ENCODE assay signal across 8 cellular contexts in genomic region chr16:25257504-25257955, GRCh38. TPM values are rescaled to one million over a fixed set of nuclear protein-coding genes. Genes with fewer than 3 reads are reported as not detected.
A peak's percentile ranks its signal among the peaks of the same experiment; 100 is the strongest.
DNase-seq lines count a peak whose midpoint lies in the region; ATAC-seq and TF ChIP-seq lines count a peak whose summit lies in the region.

ZKSCAN2 (minus strand) TSS chr16:25257845; CDS start chr16:25257127, 718 bp downstream.

- H3K9ac ChIP-seq in liver (ENCODE audit: low read depth in 1 of 2, low read length in 2 of 2): peak within 1 kb of the TSS; percentile 69 to 90

- H3K36me3 Mint-ChIP-seq in dendritic cell treated with granulocyte-macrophage colony-stimulating factor and Interleukin-4, amounts not matched to agents 40 ng/mL and 50 ng/mL, for 4 days (ENCODE audit: low read depth): peaks cover 58% of the 10 kb centered on the region

- DNase-seq in AG09319 (ENCODE audit: extremely low read depth, low read depth) (peak; percentile 81), NCI-H446 (lab: John Stamatoyannopoulos, UW) (peak; percentile 83 to 92)
- peak; percentile 61 to 73 for DNase-seq in activated CD4-positive, alpha-beta T cell treated with anti-CD3 and anti-CD28 coated beads, Interleukin-2, amount 50 U/mL, for 24 hours (ENCODE audit: low read depth in 1 of 2, low spot score in 1 of 2)
- peak; percentile 83 for DNase-seq in stimulated activated CD4-positive, alpha-beta T cell treated with anti-CD3 and anti-CD28 coated beads, Interleukin-4, amount 100 ng/mL, for 1 hour

- no peaks in the 10 kb centered on the region for H3K9me3 Mint-ChIP-seq in dendritic cell treated with granulocyte-macrophage colony-stimulating factor and Interleukin-4, amounts not matched to agents 40 ng/mL and 50 ng/mL, for 4 days

- TF ChIP-seq CTCF in AG09319 (IDR thresholded peaks at IDR 0.05; ENCODE audit: low read depth, low read length): no peak
- TF ChIP-seq CTCF in liver (IDR thresholded peaks at IDR 0.05; ENCODE audit: low read depth, low read length, missing input control): no peak

- under 1% methylated on average over 65 of the region's 65 CpGs for WGBS in liver

- H3K27me3 Mint-ChIP-seq in dendritic cell treated with granulocyte-macrophage colony-stimulating factor and Interleukin-4, amounts not matched to agents 40 ng/mL and 50 ng/mL, for 4 days: no peaks in the 10 kb centered on the region

- no peaks in the 10 kb centered on the region for H3K27me3 ChIP-seq in liver (ENCODE audit: control insufficient read depth in 4 of 4, insufficient read depth in 4 of 4, low read length in 3 of 4)

- intact Hi-C loops in dendritic cell treated with granulocyte-macrophage colony-stimulating factor and Interleukin-4, amounts not matched to agents 40 ng/mL and 50 ng/mL, for 4 days (cut with micrococcal nuclease): no loop called here

- H3K9me3 ChIP-seq in liver (ENCODE audit: control insufficient read depth in 4 of 4, low read length in 3 of 4): no peaks in the 10 kb centered on the region

- no peak for TF ChIP-seq RAD21 in liver (IDR thresholded peaks at IDR 0.05)

- peaks cover 46% of the 10 kb centered on the region for H3K4me1 Mint-ChIP-seq in dendritic cell treated with granulocyte-macrophage colony-stimulating factor and Interleukin-4, amounts not matched to agents 40 ng/mL and 50 ng/mL, for 4 days (ENCODE audit: low read depth)

- H3K4me1 ChIP-seq in liver (ENCODE audit: control insufficient read depth in 4 of 4, insufficient read depth in 4 of 4, low read length in 3 of 4): peaks cover 0 to 24% (median 21%) of the 10 kb centered on the region in 4 donors

- ATAC-seq in GM18870 (IDR thresholded peaks at IDR 0.05; ENCODE audit: unreplicated experiment) (peak; percentile 74), HG03103 (IDR thresholded peaks at IDR 0.05; ENCODE audit: low read depth, unreplicated experiment) (peak; percentile 76)

- H3K4me3 ChIP-seq in liver (ENCODE audit: low read depth in 1 of 3, low read length in 3 of 3): peak within 1 kb of the TSS; percentile 65 to 80 (median 66)

- peak within 1 kb of the TSS; percentile 95 for H3K27ac Mint-ChIP-seq in dendritic cell treated with granulocyte-macrophage colony-stimulating factor and Interleukin-4, amounts not matched to agents 40 ng/mL and 50 ng/mL, for 4 days

- peak within 1 kb of the TSS; percentile 98 to 99 for H3K27ac ChIP-seq in liver (ENCODE audit: low read depth in 1 of 2, low read length in 2 of 2)

- peak within 1 kb of the TSS; percentile 90 for H3K4me3 Mint-ChIP-seq in dendritic cell treated with granulocyte-macrophage colony-stimulating factor and Interleukin-4, amounts not matched to agents 40 ng/mL and 50 ng/mL, for 4 days

- H3K36me3 ChIP-seq in liver (ENCODE audit: control insufficient read depth in 4 of 4, insufficient read depth in 3 of 4, low read depth in 1 of 4, low read length in 3 of 4): peaks cover 4 to 19% (median 14%) of the 10 kb centered on the region in 4 donors

TF ChIP-seq in liver, 16 proteins besides CTCF, POLR2A, EP300 and RAD21:
- peak; percentile 23 for TF ChIP-seq SP1 (IDR thresholded peaks at IDR 0.05)
- no peak for TF ChIP-seq MAX (IDR thresholded peaks at IDR 0.05)
- TF ChIP-seq GABPA (IDR thresholded peaks at IDR 0.05 in 1 of 2, conservative IDR thresholded peaks at IDR 0.05 in 1 of 2): peak; percentile 47 to 83

RNA-seq across cellular contexts. Expression of gene ZKSCAN2, which starts in this region (rescaled TPM):
- total RNA-seq in liver: 1 to 10 TPM; 2.6 to 3.4 TPM
- polyA plus RNA-seq in liver: under 1 TPM; 0.47 to 0.89 TPM

Comparison
In these comparisons a context has a peak if more than half of its experiments do, and no peak if none do; other contexts are left out.
1. Peak in every context shown above with its lines: DNase-seq, ATAC-seq, H3K4me3 ChIP-seq and H3K27ac ChIP-seq.